Comparison of ENCODE assay signal across 8 cellular contexts in genomic region chr6:116444092-116444491, GRCh38. TPM values are rescaled to one million over a fixed set of nuclear protein-coding genes. Genes with fewer than 3 reads are reported as not detected.
DNase-seq lines count a peak whose midpoint lies in the region; ATAC-seq, FAIRE-seq and TF ChIP-seq lines count a peak whose summit lies in the region.

No MANE protein-coding gene starts in this region.

- H3K9me3 ChIP-seq in esophagus squamous epithelium, result no peaks in the 10 kb centered on the region
- no peaks in the 10 kb centered on the region for H3K9me3 ChIP-seq in effector memory CD4-positive, alpha-beta T cell (ENCODE audit: control insufficient read depth, low read length)

- peak in 5 of 6 experiments; percentile 22 to 59 (median 40) for TF ChIP-seq CTCF in esophagus squamous epithelium (IDR thresholded peaks at IDR 0.05)

- DNase-seq in AG08395 (ENCODE audit: low spot score) (peak; percentile 48), GM12892 (ENCODE audit: insufficient read length) (no peak), RPMI7951 (ENCODE audit: low read depth) (peak; percentile 45), esophagus squamous epithelium (lab: John Stamatoyannopoulos, UW) (no peak), renal cortical epithelial cell (ENCODE audit: low read depth) (peak; percentile 44)
- DNase-seq in stimulated activated CD4-positive, alpha-beta T cell treated with anti-CD3 and anti-CD28 coated beads, Interleukin-12 subunit alpha, Interleukin-12 subunit beta, amount 100 ng/mL, for 4 hours, result no peak
- DNase-seq in effector memory CD4-positive, alpha-beta T cell, result no peak

- intact Hi-C loops in esophagus squamous epithelium (cut with DNase I), result no loop called here

- peak; percentile 88 for FAIRE-seq in GM12892 (lab: Jason Lieb, UNC)

- H3K36me3 ChIP-seq in esophagus squamous epithelium, result no peaks in the 10 kb centered on the region
- H3K36me3 ChIP-seq in effector memory CD4-positive, alpha-beta T cell (ENCODE audit: control insufficient read depth, insufficient read depth, low read length), result no peaks in the 10 kb centered on the region

- no peak overlapping the region for H3K27ac ChIP-seq in esophagus squamous epithelium
- H3K27ac ChIP-seq in effector memory CD4-positive, alpha-beta T cell (ENCODE audit: insufficient read depth, low read length, poor library complexity, severe bottlenecking), result no peak overlapping the region

- peak; percentile 62 for ATAC-seq in HG03159 (IDR thresholded peaks at IDR 0.05; ENCODE audit: unreplicated experiment)

- H3K4me1 ChIP-seq in esophagus squamous epithelium, result no peaks in the 10 kb centered on the region
- peaks cover 3% of the 10 kb centered on the region for H3K4me1 ChIP-seq in effector memory CD4-positive, alpha-beta T cell (ENCODE audit: control insufficient read depth, insufficient read depth, low read length, poor library complexity, severe bottlenecking)

- no peaks in the 10 kb centered on the region for H3K27me3 ChIP-seq in esophagus squamous epithelium
- H3K27me3 ChIP-seq in effector memory CD4-positive, alpha-beta T cell (replicated peaks; ENCODE audit: control insufficient read depth, insufficient read depth, low read length, poor library complexity, severe bottlenecking), result no peaks in the 10 kb centered on the region

- H3K4me3 ChIP-seq in esophagus squamous epithelium, result no peak overlapping the region
- H3K4me3 ChIP-seq in effector memory CD4-positive, alpha-beta T cell (ENCODE audit: insufficient read depth, low read depth, low read length, poor library complexity, severe bottlenecking), result no peak overlapping the region

- WGBS in esophagus squamous epithelium, 2 donors, result 10 to 21% methylated on average over 3 of the region's 3 CpGs

- no peak for TF ChIP-seq POLR2A in GM12892 (IDR thresholded peaks at IDR 0.05; ENCODE audit: low read depth, low read length)
- no peak for TF ChIP-seq POLR2A in esophagus squamous epithelium (IDR thresholded peaks at IDR 0.05)

RNA-seq across cellular contexts. Expression of gene CALHM6, which starts 17.1 kb away (rescaled TPM):
- polyA plus RNA-seq in GM12892 (2012; ENCODE audit: missing spikeins), result 34.9 TPM
- total RNA-seq in RPMI7951 (2014; rRNA removed; shearing (Covaris generic)), result 9.6 and 19.8 TPM in 2 replicates
- total RNA-seq in esophagus squamous epithelium (1 to 10 TPM; 1.4 to 7.8 (median 3.6) TPM), renal cortical epithelial cell (1.6 and 3.1 TPM in 2 replicates)

Comparison
In these comparisons a context has a peak if more than half of its experiments do, and no peak if none do; other contexts are left out.
1. DNase-seq: peak in AG08395 (single experiment), RPMI7951 (single experiment) and renal cortical epithelial cell (single experiment); none in GM12892 (single experiment), esophagus squamous epithelium (single experiment), stimulated activated CD4-positive, alpha-beta T cell treated with anti-CD3 and anti-CD28 coated beads, Interleukin-12 subunit alpha, Interleukin-12 subunit beta, amount 100 ng/mL, for 4 hours (single experiment) and effector memory CD4-positive, alpha-beta T cell (0 of 3).